In genomic region chr3:9033867-9034266, GRCh38 we compare ENCODE assay signal across 17 cellular contexts.
"Had no signal": no experiment of that assay in that cellular context is flagged by ENCODE, and none has a peak within 500 bp of the region (broad histone marks: within the 10 kb centered on the region; RNA-seq: fewer than 3 reads in every experiment).

No MANE protein-coding gene starts in this region.

- H3K4me1 ChIP-seq: parathyroid adenoma had no signal

- H3K27ac ChIP-seq: dorsolateral prefrontal cortex, left lung, neutrophil, parathyroid adenoma, stomach, testis, VCaP had no signal

- H3K9ac ChIP-seq: parathyroid adenoma had no signal

- H3K36me3 Mint-ChIP-seq: naive thymus-derived CD8-positive, alpha-beta T cell had no signal

- H3K27me3 ChIP-seq: dorsolateral prefrontal cortex, left lung, neutrophil, stomach, testis had no signal

- H3K4me3 ChIP-seq: dorsolateral prefrontal cortex, left lung, stomach, testis had no signal

- H3K4me3 Mint-ChIP-seq: activated T-cell treated with anti-CD3 and anti-CD28 coated beads, Interleukin-2, amount 50 U/mL, for 72 hours; naive thymus-derived CD8-positive, alpha-beta T cell had no signal

- H3K9me3 ChIP-seq: left lung, neutrophil, stomach, testis had no signal

- FAIRE-seq: kidney had no signal

- H3K27ac Mint-ChIP-seq: activated T-cell treated with anti-CD3 and anti-CD28 coated beads, Interleukin-2, amount 50 U/mL, for 72 hours; naive thymus-derived CD8-positive, alpha-beta T cell had no signal

- H3K79me2 ChIP-seq: parathyroid adenoma had no signal

- DNase-seq: activated CD4-positive, alpha-beta T cell treated with anti-CD3 and anti-CD28 coated beads for 1 hour; activated CD8-positive, alpha-beta memory T cell treated with anti-CD3 and anti-CD28 coated beads, Interleukin-2, amount 50 U/mL, for 48 hours; activated gamma-delta T cell treated with Interleukin-2 at 50 U/mL for 16 hours; activated T-cell treated with anti-CD3 and anti-CD28 coated beads, Interleukin-2, amount 50 U/mL, for 72 hours; aorta; dorsolateral prefrontal cortex; hippocampal formation; kidney; left lung; naive thymus-derived CD8-positive, alpha-beta T cell; stimulated activated CD4-positive, alpha-beta T cell treated with anti-CD3 and anti-CD28 coated beads, Interleukin-1b, Interleukin-23, amount 100 ng/mL, for 48 hours; stomach; T-helper 1 cell; testis had no signal

- ATAC-seq: activated T-cell treated with anti-CD3 and anti-CD28 coated beads, Interleukin-2, amount 50 U/mL, for 72 hours; left lung; naive thymus-derived CD8-positive, alpha-beta T cell had no signal

- H3K4me1 Mint-ChIP-seq: naive thymus-derived CD8-positive, alpha-beta T cell had no signal

- H3K36me3 ChIP-seq: left lung, neutrophil, stomach had no signal

- H2AFZ ChIP-seq: parathyroid adenoma had no signal

- H3K9me3 Mint-ChIP-seq: activated T-cell treated with anti-CD3 and anti-CD28 coated beads, Interleukin-2, amount 50 U/mL, for 72 hours; naive thymus-derived CD8-positive, alpha-beta T cell had no signal
